ENCODE assay signal across 16 cellular contexts in the genomic region with DNA sequence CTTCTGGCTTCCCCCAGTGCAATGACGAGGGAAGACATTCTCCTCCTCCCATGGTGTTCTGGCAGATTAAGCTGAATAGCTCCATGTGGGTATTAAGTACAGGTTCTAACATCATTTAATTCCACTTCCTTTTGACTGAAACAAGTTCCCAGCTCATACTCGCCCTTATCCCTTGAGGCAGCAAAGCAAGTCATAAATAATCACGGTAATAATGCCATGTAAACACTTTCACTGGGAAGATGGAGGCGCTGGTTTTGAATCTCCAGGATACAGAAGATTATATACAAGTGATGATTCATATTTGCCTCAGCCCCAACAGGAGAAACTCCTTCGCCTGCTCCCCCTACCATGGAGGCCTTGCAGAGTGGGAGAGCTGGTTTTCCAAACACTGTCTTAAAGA.
A peak's percentile ranks its signal among the peaks of the same experiment; 100 is the strongest.
DNase-seq lines count a peak whose midpoint lies in the region; ATAC-seq and TF ChIP-seq lines count a peak whose summit lies in the region.
"Had no signal": no experiment of that assay in that cellular context is flagged by ENCODE, and none has a peak within 500 bp of the region (broad histone marks: within the 10 kb centered on the region; RNA-seq: fewer than 3 reads in every experiment).

No MANE protein-coding gene starts in this region.

- H3K4me2 ChIP-seq in mesenchymal stem cell (ENCODE audit: low read length, poor library complexity, severe bottlenecking) = no peak overlapping the region

- peaks cover 21% of the 10 kb centered on the region for H3K4me1 Mint-ChIP-seq in MCF 10A (ENCODE audit: insufficient read depth, unreplicated experiment)
- no peaks in the 10 kb centered on the region for H3K4me1 Mint-ChIP-seq in activated T-cell treated with anti-CD3 and anti-CD28 coated beads, Interleukin-2, amount 50 U/mL, for 4 hours (ENCODE audit: low read depth)
- H3K4me1 Mint-ChIP-seq: activated B cell treated with CpG ODN at 0.5 μM for 24 hours; stimulated activated memory B cell treated with anti-CD40 and anti-IgM and Interleukin-4, amounts not matched to agents 10 μg/mL and 1 μg/mL and 100 μg/mL, for 72 hours had no signal

- H3K4me3 ChIP-seq in mesenchymal stem cell (ENCODE audit: insufficient read depth in 1 of 2, low read depth in 1 of 2, low read length in 2 of 2) = no peak overlapping the region

- H3K27ac Mint-ChIP-seq in MCF 10A (ENCODE audit: low read depth, unreplicated experiment) = no peak overlapping the region
- H3K27ac Mint-ChIP-seq: activated B cell treated with CpG ODN at 0.5 μM for 24 hours; activated T-cell treated with anti-CD3 and anti-CD28 coated beads, Interleukin-2, amount 50 U/mL, for 24 hours; stimulated activated memory B cell treated with anti-CD40 and anti-IgM and Interleukin-4, amounts not matched to agents 10 μg/mL and 1 μg/mL and 100 μg/mL, for 72 hours had no signal

- CTCF ChIA-PET in MCF 10A (lab: Yijun Ruan, JAX) = interaction anchor here (0.7 kb wide), 1 partner anchor 27 kb away, joined by 3 read pairs; no protein-coding TSS in a partner anchor

- no peak for ATAC-seq in activated T-cell treated with anti-CD3 and anti-CD28 coated beads, Interleukin-2, amount 50 U/mL, for 4 hours
- no peak for ATAC-seq in HG03139 (IDR thresholded peaks at IDR 0.05; ENCODE audit: unreplicated experiment)
- ATAC-seq: left cardiac atrium; stimulated activated memory B cell treated with anti-CD40 and anti-IgM and Interleukin-4, amounts not matched to agents 10 μg/mL and 1 μg/mL and 100 μg/mL, for 72 hours had no signal

- no peak for TF ChIP-seq CTCF in MCF 10A (IDR thresholded peaks at IDR 0.05; ENCODE audit: unreplicated experiment)

- no peak overlapping the region for H3K4me3 Mint-ChIP-seq in MCF 10A (ENCODE audit: unreplicated experiment)
- H3K4me3 Mint-ChIP-seq in activated T-cell treated with anti-CD3 and anti-CD28 coated beads, Interleukin-2, amount 50 U/mL, for 4 hours = no peak overlapping the region
- H3K4me3 Mint-ChIP-seq: activated B cell treated with CpG ODN at 0.5 μM for 24 hours; activated T-cell treated with anti-CD3 and anti-CD28 coated beads, Interleukin-2, amount 50 U/mL, for 24 hours; stimulated activated memory B cell treated with anti-CD40 and anti-IgM and Interleukin-4, amounts not matched to agents 10 μg/mL and 1 μg/mL and 100 μg/mL, for 72 hours had no signal

- no peak overlapping the region for H2AFZ ChIP-seq in mesenchymal stem cell (ENCODE audit: low read depth, low read length)

- no peak overlapping the region for H4K91ac ChIP-seq in mesenchymal stem cell (ENCODE audit: low read length)

- POLR2A ChIA-PET in MCF 10A (lab: Yijun Ruan, JAX) = interaction anchor here (0.6 to 3.8 kb wide), 6 partner anchors 13 to 207 kb away, joined by 3 to 46 read pairs (median 4); no protein-coding TSS in a partner anchor

- H2BK12ac ChIP-seq in mesenchymal stem cell (ENCODE audit: low read length in 2 of 2) = no peak overlapping the region

- no peak overlapping the region for H2BK15ac ChIP-seq in mesenchymal stem cell (ENCODE audit: low read depth, poor library complexity, severe bottlenecking)

- H2AK5ac ChIP-seq in mesenchymal stem cell (ENCODE audit: low read length, severe bottlenecking) = peak overlapping the region; percentile 23

- no peaks in the 10 kb centered on the region for H3K9me3 Mint-ChIP-seq in MCF 10A (ENCODE audit: unreplicated experiment)
- no peaks in the 10 kb centered on the region for H3K9me3 Mint-ChIP-seq in activated T-cell treated with anti-CD3 and anti-CD28 coated beads, Interleukin-2, amount 50 U/mL, for 4 hours
- H3K9me3 Mint-ChIP-seq: activated B cell treated with CpG ODN at 0.5 μM for 24 hours; activated T-cell treated with anti-CD3 and anti-CD28 coated beads, Interleukin-2, amount 50 U/mL, for 24 hours; stimulated activated memory B cell treated with anti-CD40 and anti-IgM and Interleukin-4, amounts not matched to agents 10 μg/mL and 1 μg/mL and 100 μg/mL, for 72 hours had no signal

- DNase-seq in Daoy (ENCODE audit: low read depth) (peak; percentile 62), LHCN-M2 (ENCODE audit: low read depth) (peak; percentile 7), MCF 10A (ENCODE audit: unreplicated experiment) (peak; percentile 32), mesenchymal stem cell (peak; percentile 78), NCI-H774 (lab: John Stamatoyannopoulos, UW) (no peak)
- DNase-seq in stimulated activated CD4-positive, alpha-beta T cell treated with anti-CD3 and anti-CD28 coated beads, Interleukin-4, amount 100 ng/mL, for 24 hours = no peak
- DNase-seq in activated T-cell treated with anti-CD3 and anti-CD28 coated beads, Interleukin-2, amount 50 U/mL, for 4 hours = no peak
- DNase-seq: activated B cell treated with CpG ODN at 0.5 μM for 24 hours; activated T-cell treated with anti-CD3 and anti-CD28 coated beads, Interleukin-2, amount 50 U/mL, for 24 hours; amniotic stem cell; left cardiac atrium; NCI-H1694 treated with DMSO at 0.1 percent for 48 hours; stimulated activated CD4-positive, alpha-beta T cell treated with anti-CD3 and anti-CD28 coated beads, Interleukin-2, amount 100 ng/mL, for 48 hours had no signal

- no peak overlapping the region for H3K9ac ChIP-seq in mesenchymal stem cell (ENCODE audit: low read length)

- intact Hi-C loops in MCF 10A (cut with micrococcal nuclease) = loop anchor here (5.0 kb wide), 1 partner anchor 93 kb away; no protein-coding TSS in a partner anchor

- peaks cover 14% of the 10 kb centered on the region for H3K4me1 ChIP-seq in mesenchymal stem cell (ENCODE audit: control insufficient read depth, insufficient read depth, low read depth, low read length)

- H3K9me3 ChIP-seq in mesenchymal stem cell (ENCODE audit: control insufficient read depth, low read length) = no peaks in the 10 kb centered on the region

- no peak overlapping the region for H4K8ac ChIP-seq in mesenchymal stem cell (ENCODE audit: low read length)

- no peak overlapping the region for H3K18ac ChIP-seq in mesenchymal stem cell (ENCODE audit: low read depth in 1 of 2, low read length in 2 of 2)

- no peak overlapping the region for H3K14ac ChIP-seq in mesenchymal stem cell (ENCODE audit: low read length in 2 of 2)

- no peak overlapping the region for H3K23ac ChIP-seq in mesenchymal stem cell (ENCODE audit: low read length in 2 of 2)

- H3K27me3 ChIP-seq in mesenchymal stem cell (ENCODE audit: control insufficient read depth in 1 of 2, insufficient read depth in 1 of 2, low read length in 2 of 2) = peaks cover 0 to 1% of the 10 kb centered on the region in 2 experiments

- no peaks in the 10 kb centered on the region for H3K27me3 Mint-ChIP-seq in MCF 10A (ENCODE audit: insufficient read depth, unreplicated experiment)
- H3K27me3 Mint-ChIP-seq in activated T-cell treated with anti-CD3 and anti-CD28 coated beads, Interleukin-2, amount 50 U/mL, for 4 hours (ENCODE audit: low read depth) = peaks cover 11% of the 10 kb centered on the region

- WGBS in mesenchymal stem cell = 36% methylated on average over 1 of the region's 5 CpGs

- H3K27ac ChIP-seq in mesenchymal stem cell (ENCODE audit: low read length, poor library complexity, severe bottlenecking) = no peak overlapping the region
- H3K27ac ChIP-seq: C4-2B had no signal

- no peaks in the 10 kb centered on the region for H3K79me1 ChIP-seq in mesenchymal stem cell (replicated peaks; ENCODE audit: low read length, poor library complexity, severe bottlenecking)

- no peaks in the 10 kb centered on the region for H3K36me3 ChIP-seq in mesenchymal stem cell (ENCODE audit: control insufficient read depth in 1 of 2, insufficient read depth in 2 of 2, low read depth in 1 of 2, low read length in 2 of 2)

- BruUV-seq in MCF 10A (replicated peaks; lab: Mats Ljungman, UMichigan) = no TSS peak

- no peak overlapping the region for H3K4ac ChIP-seq in mesenchymal stem cell (ENCODE audit: low read depth in 1 of 2, low read length in 2 of 2)

- no peak overlapping the region for H2BK120ac ChIP-seq in mesenchymal stem cell (ENCODE audit: low read depth, low read length)

- H3K36me3 Mint-ChIP-seq in MCF 10A (ENCODE audit: insufficient read depth, unreplicated experiment) = no peaks in the 10 kb centered on the region
- H3K36me3 Mint-ChIP-seq in activated T-cell treated with anti-CD3 and anti-CD28 coated beads, Interleukin-2, amount 50 U/mL, for 4 hours (ENCODE audit: insufficient read depth) = no peaks in the 10 kb centered on the region
- H3K36me3 Mint-ChIP-seq: stimulated activated memory B cell treated with anti-CD40 and anti-IgM and Interleukin-4, amounts not matched to agents 10 μg/mL and 1 μg/mL and 100 μg/mL, for 72 hours had no signal

- H2BK5ac ChIP-seq in mesenchymal stem cell (ENCODE audit: low read depth, low read length, poor library complexity, severe bottlenecking) = no peak overlapping the region

Comparison
In these comparisons a context has a peak if more than half of its experiments do, and no peak if none do; other contexts are left out.
1. DNase-seq: peak in Daoy (single experiment), LHCN-M2 (single experiment), MCF 10A (single experiment) and mesenchymal stem cell (single experiment); none in NCI-H774 (single experiment), stimulated activated CD4-positive, alpha-beta T cell treated with anti-CD3 and anti-CD28 coated beads, Interleukin-4, amount 100 ng/mL, for 24 hours (single experiment) and activated T-cell treated with anti-CD3 and anti-CD28 coated beads, Interleukin-2, amount 50 U/mL, for 4 hours (single experiment).